ENCODE assay signal across 17 cellular contexts in genomic region chr22:40123387-40123786, GRCh38. TPM values are rescaled to one million over a fixed set of nuclear protein-coding genes. Genes with fewer than 3 reads are reported as not detected.
DNase-seq lines count a peak whose midpoint lies in the region; ATAC-seq and TF ChIP-seq lines count a peak whose summit lies in the region.
"Had no signal": no experiment of that assay in that cellular context is flagged by ENCODE, and none has a peak within 500 bp of the region (broad histone marks: within the 10 kb centered on the region; RNA-seq: fewer than 3 reads in every experiment).

No MANE protein-coding gene starts in this region.

- H3K79me2 ChIP-seq in SK-N-SH (ENCODE audit: insufficient read depth), result no peaks in the 10 kb centered on the region

- TF ChIP-seq EP300 in SK-N-SH (IDR thresholded peaks at IDR 0.05; ENCODE audit: borderline replicate concordance in 1 of 2, low read depth in 1 of 2, low read length in 1 of 2), result no peak
- no peak for TF ChIP-seq EP300 in ovary (IDR thresholded peaks at IDR 0.05)

- H3K27me3 ChIP-seq in SK-N-SH (ENCODE audit: insufficient read depth), result no peaks in the 10 kb centered on the region
- no peaks in the 10 kb centered on the region for H3K27me3 ChIP-seq in ovary
- H3K27me3 ChIP-seq: upper lobe of left lung had no signal

- no peak overlapping the region for H2AFZ ChIP-seq in SK-N-SH (ENCODE audit: low read depth)
- H2AFZ ChIP-seq: PC-9 had no signal

- CTCF ChIA-PET in SK-N-SH (lab: Yijun Ruan, JAX), result interaction anchor here (0.7 to 1.5 kb wide), 3 partner anchors 16 to 167 kb away, joined by 3 to 8 read pairs (median 3); no protein-coding TSS in a partner anchor
- CTCF ChIA-PET in HEK293T (lab: Yijun Ruan, JAX), result no interaction called here

- TF ChIP-seq CTCF in SK-N-SH (IDR thresholded peaks at IDR 0.05), result no peak
- TF ChIP-seq CTCF in ovary (IDR thresholded peaks at IDR 0.05), result no peak

- H3K9me3 ChIP-seq in SK-N-SH (no peaks in the 10 kb centered on the region), ovary (no peaks in the 10 kb centered on the region)
- H3K9me3 ChIP-seq: lower lobe of right lung, upper lobe of left lung had no signal

- H3K9ac ChIP-seq in SK-N-SH, result no peak overlapping the region

- ATAC-seq in SK-N-SH treated with all-trans-retinoic acid at 6 μM for 48 hours, result no peak
- no peak for ATAC-seq in HG02642 (IDR thresholded peaks at IDR 0.05; ENCODE audit: poor library complexity, unreplicated experiment)
- ATAC-seq: HCT116, lower lobe of right lung had no signal

- no peak overlapping the region for H3K27ac ChIP-seq in SK-N-SH (ENCODE audit: low read depth in 2 of 2, low read length in 1 of 2)
- no peak overlapping the region for H3K27ac ChIP-seq in ovary
- H3K27ac ChIP-seq: 22Rv1, lower lobe of right lung, PC-9, upper lobe of left lung had no signal

- DNase-seq in SK-N-SH (peak; percentile 17), HEK293T (ENCODE audit: extremely low spot score) (peak; percentile 32), foreskin melanocyte (peak; percentile 7), ovary (peak in 3 of 5 donors; percentile 13 to 61 (median 21)), NCI-H187 treated with DMSO at 0.1 percent for 48 hours (lab: John Stamatoyannopoulos, UW) (no peak), NOMO-1 treated with DMSO at 0.1 percent for 48 hours (lab: John Stamatoyannopoulos, UW; ENCODE audit: unreplicated experiment) (no peak)
- DNase-seq: activated CD4-positive, alpha-beta T cell treated with anti-CD3 and anti-CD28 coated beads, Interleukin-2, amount 50 U/mL, for 48 hours; DMS79; lower lobe of right lung; NCI-H2171; PC-9; stimulated activated naive CD4-positive, alpha-beta T cell; upper lobe of left lung had no signal

- no peak overlapping the region for H3K4me3 ChIP-seq in SK-N-SH (ENCODE audit: low read depth in 2 of 2, low read length in 1 of 2)
- no peak overlapping the region for H3K4me3 ChIP-seq in ovary
- H3K4me3 ChIP-seq: lower lobe of right lung, PC-9, upper lobe of left lung had no signal

- no peak for TF ChIP-seq RAD21 in SK-N-SH (IDR thresholded peaks at IDR 0.05; ENCODE audit: low read length)

- no peaks in the 10 kb centered on the region for H3F3A ChIP-seq in SK-N-SH (replicated peaks; ENCODE audit: insufficient read depth)

- POLR2A ChIA-PET in SK-N-SH (lab: Yijun Ruan, JAX) (no interaction called here), HEK293T (lab: Yijun Ruan, JAX) (interaction anchor here (0.9 kb wide), 1 partner anchor 79 kb away, joined by 3 read pairs; no protein-coding TSS in a partner anchor)

- intact Hi-C loops in ovary (cut with DNase I), result no loop called here

- no peak overlapping the region for H3K4me2 ChIP-seq in SK-N-SH
- H3K4me2 ChIP-seq: PC-9 had no signal

- H3K36me3 ChIP-seq in SK-N-SH (replicated peaks in 1 of 2; ENCODE audit: control insufficient read depth in 1 of 2, insufficient read depth in 2 of 2, low read length in 1 of 2) (no peaks in the 10 kb centered on the region), ovary (no peaks in the 10 kb centered on the region)

- no peak for TF ChIP-seq POLR2A in ovary (IDR thresholded peaks at IDR 0.05)

- H3K9me2 ChIP-seq in SK-N-SH, result no peaks in the 10 kb centered on the region

- no CpG with 5 or more reads among the region's 3 CpGs for WGBS in SK-N-SH (ENCODE audit: low lambda C conversion rate)
- WGBS in ovary, 3 donors, result 36 to 49% (median 40%) methylated on average over 3 of the region's 3 CpGs

- H4K20me1 ChIP-seq in SK-N-SH (ENCODE audit: insufficient read depth), result no peaks in the 10 kb centered on the region

- H3K4me1 ChIP-seq in SK-N-SH (ENCODE audit: control insufficient read depth in 1 of 2, insufficient read depth in 2 of 2, low read depth in 1 of 2, low read length in 1 of 2) (peaks cover 0 to 3% of the 10 kb centered on the region in 2 experiments; a peak in 1 of 4 replicates), ovary (ENCODE audit: insufficient read depth) (peaks cover 9% of the 10 kb centered on the region)

TF ChIP-seq in SK-N-SH, 30 proteins besides CTCF, POLR2A, EP300 and RAD21:
- TF ChIP-seq NRF1 (IDR thresholded peaks at IDR 0.05; ENCODE audit: low read depth, low read length), result no peak
- no peak for TF ChIP-seq POLR2AphosphoS5 (IDR thresholded peaks at IDR 0.05; ENCODE audit: low read depth, low read length)
- TF ChIP-seq GABPA (IDR thresholded peaks at IDR 0.05; ENCODE audit: low read depth), result no peak
- no peak for TF ChIP-seq TCF12 (IDR thresholded peaks at IDR 0.05)
- TF ChIP-seq ELF1 (IDR thresholded peaks at IDR 0.05), result no peak

TF ChIP-seq in SK-N-SH treated with all-trans-retinoic acid at 6 μM for 48 hours, 23 proteins besides CTCF, POLR2A, EP300 and RAD21 (continues in another document):
- TF ChIP-seq ESRRG (CRISPR knock-in tag; IDR thresholded peaks at IDR 0.05), result no peak
- no peak for TF ChIP-seq ARNTL (CRISPR knock-in tag; IDR thresholded peaks at IDR 0.05; ENCODE audit: borderline replicate concordance, low read depth)
- TF ChIP-seq ZNF8 (CRISPR knock-in tag; IDR thresholded peaks at IDR 0.05), result no peak
- TF ChIP-seq, protein P1, sequence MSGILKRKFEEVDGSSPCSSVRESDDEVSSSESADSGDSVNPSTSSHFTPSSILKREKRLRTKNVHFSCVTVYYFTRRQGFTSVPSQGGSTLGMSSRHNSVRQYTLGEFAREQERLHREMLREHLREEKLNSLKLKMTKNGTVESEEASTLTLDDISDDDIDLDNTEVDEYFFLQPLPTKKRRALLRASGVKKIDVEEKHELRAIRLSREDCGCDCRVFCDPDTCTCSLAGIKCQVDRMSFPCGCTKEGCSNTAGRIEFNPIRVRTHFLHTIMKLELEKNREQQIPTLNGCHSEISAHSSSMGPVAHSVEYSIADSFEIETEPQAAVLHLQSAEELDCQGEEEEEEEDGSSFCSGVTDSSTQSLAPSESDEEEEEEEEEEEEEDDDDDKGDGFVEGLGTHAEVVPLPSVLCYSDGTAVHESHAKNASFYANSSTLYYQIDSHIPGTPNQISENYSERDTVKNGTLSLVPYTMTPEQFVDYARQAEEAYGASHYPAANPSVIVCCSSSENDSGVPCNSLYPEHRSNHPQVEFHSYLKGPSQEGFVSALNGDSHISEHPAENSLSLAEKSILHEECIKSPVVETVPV (CRISPR knock-in tag; IDR thresholded peaks at IDR 0.05), result no peak
- TF ChIP-seq RARB (CRISPR knock-in tag; IDR thresholded peaks at IDR 0.05), result no peak
- no peak for TF ChIP-seq ISL1 (CRISPR knock-in tag; IDR thresholded peaks at IDR 0.05)

TF ChIP-seq in HEK293T, 16 proteins besides CTCF, POLR2A, EP300 and RAD21:
- no peak for TF ChIP-seq FOXK2 (IDR thresholded peaks at IDR 0.05)
- TF ChIP-seq HDGF (IDR thresholded peaks at IDR 0.05; ENCODE audit: borderline replicate concordance), result no peak
- TF ChIP-seq CTBP1 (IDR thresholded peaks at IDR 0.05; ENCODE audit: borderline replicate concordance), result no peak
- TF ChIP-seq ZNF384 (IDR thresholded peaks at IDR 0.05), result no peak
- TF ChIP-seq NFRKB (IDR thresholded peaks at IDR 0.05), result no peak
- no peak for TF ChIP-seq FOXA1 (IDR thresholded peaks at IDR 0.05)
- no peak for TF ChIP-seq BHLHE40 (IDR thresholded peaks at IDR 0.05; ENCODE audit: borderline replicate concordance)
- TF ChIP-seq LEF1 (IDR thresholded peaks at IDR 0.05; ENCODE audit: borderline replicate concordance), result no peak
- TF ChIP-seq TARDBP (IDR thresholded peaks at IDR 0.05), result no peak
- no peak for TF ChIP-seq SP1 (IDR thresholded peaks at IDR 0.05)
- no peak for TF ChIP-seq ARNT (IDR thresholded peaks at IDR 0.05)
- no peak for TF ChIP-seq FOXM1 (IDR thresholded peaks at IDR 0.05; ENCODE audit: borderline replicate concordance)
- TF ChIP-seq SUZ12 (IDR thresholded peaks at IDR 0.05), result no peak
- TF ChIP-seq L3MBTL2 (conservative IDR thresholded peaks at IDR 0.05), result no peak
- no peak for TF ChIP-seq ELF4 (IDR thresholded peaks at IDR 0.05)
- TF ChIP-seq PKNOX1 (IDR thresholded peaks at IDR 0.05), result no peak
TF ChIP-seq in HEK293T: peak in this region for 0.

RNA-seq across cellular contexts. Expression of gene TNRC6B, which starts 54.3 kb away (rescaled TPM):
- 1.2 and 1.5 TPM in 2 replicates for polyA plus RNA-seq in SK-N-SH (2012; rRNA removed)
- 0.84 and 1.00 TPM in 2 replicates for polyA plus RNA-seq in SK-N-SH (2012; cell fraction: cytosol; rRNA removed)
- polyA plus RNA-seq in SK-N-SH (2012; cell fraction: nucleus; rRNA removed), result 2.6 and 5.5 TPM in 2 replicates
- total RNA-seq in ovary, result 10 to 100 TPM; 34.8 to 52.1 (median 48.6) TPM
- polyA plus RNA-seq in ovary, result 10 to 100 TPM in 1 of 2 donors, 1 to 10 TPM in 1; 9.4 to 11.2 TPM

Comparison
In these comparisons a context has a peak if more than half of its experiments do, and no peak if none do; other contexts are left out.
1. DNase-seq: peak in SK-N-SH (single experiment), HEK293T (single experiment), foreskin melanocyte (single experiment) and ovary (3 of 5); none in NCI-H187 treated with DMSO at 0.1 percent for 48 hours (single experiment) and NOMO-1 treated with DMSO at 0.1 percent for 48 hours (single experiment).